ENCODE assay signal across 27 cellular contexts in genomic region chr5:108312258-108312657, GRCh38.
"Had no signal": no experiment of that assay in that cellular context is flagged by ENCODE, and none has a peak within 500 bp of the region (broad histone marks: within the 10 kb centered on the region; RNA-seq: fewer than 3 reads in every experiment).

No MANE protein-coding gene starts in this region.

- H3K27ac ChIP-seq: left lung, neural progenitor cell, neutrophil, parathyroid adenoma, right atrium auricular region, right lobe of liver, skin epidermis, stomach, suprapubic skin, thoracic aorta, tibial artery, upper lobe of right lung had no signal

- H2AFZ ChIP-seq: neural progenitor cell, parathyroid adenoma had no signal

- H3K36me3 ChIP-seq: left lung, neural progenitor cell, neutrophil, right atrium auricular region, right lobe of liver, suprapubic skin, thoracic aorta, tibial artery, upper lobe of right lung had no signal

- H3K4me1 ChIP-seq: left lung, neural progenitor cell, parathyroid adenoma, right atrium auricular region, right lobe of liver, stomach, suprapubic skin, upper lobe of right lung had no signal

- DNase-seq: kidney; left colon; left lung; mesendoderm; naive B cell; natural killer cell; nephron progenitor cell; occipital lobe; right lobe of liver; stimulated activated CD4-positive, alpha-beta T cell treated with anti-CD3 and anti-CD28 coated beads, Interleukin-12 subunit alpha, Interleukin-12 subunit beta, amount 100 ng/mL, for 4 hours; stimulated activated CD4-positive, alpha-beta T cell treated with anti-CD3 and anti-CD28 coated beads, Interleukin-15, amount 100 ng/mL, for 24 hours; stimulated activated CD4-positive, alpha-beta T cell treated with anti-CD3 and anti-CD28 coated beads, Interleukin-2, amount 100 ng/mL, for 24 hours; stimulated activated CD4-positive, alpha-beta T cell treated with anti-CD3 and anti-CD28 coated beads, Interleukin-4, amount 100 ng/mL, for 1 hour; stimulated activated naive B cell treated with anti-CD40 and anti-IgM and Interleukin-4, amounts not matched to agents 10 μg/mL and 1 μg/mL and 100 μg/mL, for 72 hours; stimulated activated naive CD8-positive, alpha-beta T cell treated with anti-CD3 and anti-CD28 coated beads, Interleukin-15, Interleukin-2, amounts not matched to agents 100 U/mL and 50 U/mL, for 24 hours; stomach; tibial artery; trophoblast cell; upper lobe of right lung had no signal

- H3K27me3 ChIP-seq: left lung, neural progenitor cell, neutrophil, right atrium auricular region, right lobe of liver, stomach, suprapubic skin, tibial artery, upper lobe of right lung had no signal

- H3K9me3 ChIP-seq: left lung, neutrophil, right atrium auricular region, right lobe of liver, stomach, suprapubic skin, thoracic aorta, tibial artery, upper lobe of right lung had no signal

- ATAC-seq: left colon; left lung; natural killer cell; right lobe of liver; stimulated activated naive B cell treated with anti-CD40 and anti-IgM and Interleukin-4, amounts not matched to agents 10 μg/mL and 1 μg/mL and 100 μg/mL, for 72 hours; stimulated activated naive CD8-positive, alpha-beta T cell treated with anti-CD3 and anti-CD28 coated beads, Interleukin-15, Interleukin-2, amounts not matched to agents 100 U/mL and 50 U/mL, for 24 hours; upper lobe of right lung had no signal

- H3K4me2 ChIP-seq: neural progenitor cell had no signal

- H3K4me3 ChIP-seq: left lung, lung, neural progenitor cell, right atrium auricular region, right lobe of liver, skin epidermis, stomach, suprapubic skin, thoracic aorta, tibial artery, upper lobe of right lung had no signal

- H3K9ac ChIP-seq: neural progenitor cell, parathyroid adenoma had no signal
